Comparison of ENCODE assay signal across 13 cellular contexts in genomic region chr17:82232876-82233785, GRCh38. TPM values are rescaled to one million over a fixed set of nuclear protein-coding genes. Genes with fewer than 3 reads are reported as not detected.
DNase-seq lines count a peak whose midpoint lies in the region; ATAC-seq and TF ChIP-seq lines count a peak whose summit lies in the region.
"Had no signal": no experiment of that assay in that cellular context is flagged by ENCODE, and none has a peak within 500 bp of the region (broad histone marks: within the 10 kb centered on the region; RNA-seq: fewer than 3 reads in every experiment).

No MANE protein-coding gene starts in this region.

- 78 to 93% methylated on average over 2 to 3 of the region's 21 CpGs for WGBS in gastroesophageal sphincter (ENCODE audit: low coverage in 1 of 2), 2 donors

- intact Hi-C loops in gastrocnemius medialis (cut with DNase I; ENCODE audit: low total_unique reads) = no loop called here

- H3K27me3 Mint-ChIP-seq in CD8-positive, alpha-beta memory T cell = no peaks in the 10 kb centered on the region
- no peaks in the 10 kb centered on the region for H3K27me3 Mint-ChIP-seq in IgD-negative memory B cell

- H3K27ac ChIP-seq in CD8-positive, alpha-beta memory T cell (ENCODE audit: low read depth, low read length) = peak overlapping the region; percentile 73
- peak overlapping the region in 3 of 4 donors; percentile 88 to 92 (median 91) for H3K27ac ChIP-seq in gastroesophageal sphincter
- peak overlapping the region; percentile 90 to 98 (median 93) for H3K27ac ChIP-seq in gastrocnemius medialis

- POLR2A ChIA-PET in CD8-positive, alpha-beta memory T cell (lab: Charles Lee) = interaction anchor here (0.6 kb wide), 1 partner anchor 58 kb away, joined by 3 read pairs; no protein-coding TSS in a partner anchor

- peaks cover 33% of the 10 kb centered on the region for H3K4me1 ChIP-seq in CD8-positive, alpha-beta memory T cell (ENCODE audit: insufficient read depth, low read length)
- peaks cover 0 to 95% (median 39%) of the 10 kb centered on the region in 3 donors for H3K4me1 ChIP-seq in gastroesophageal sphincter
- H3K4me1 ChIP-seq in gastrocnemius medialis = peaks cover 64 to 80% of the 10 kb centered on the region in 2 donors

- TF ChIP-seq POLR2A in gastroesophageal sphincter (IDR thresholded peaks at IDR 0.05) = no peak
- TF ChIP-seq POLR2A in gastrocnemius medialis (IDR thresholded peaks at IDR 0.05) = peak; percentile 8 to 52

- no peak for DNase-seq in CD8-positive, alpha-beta memory T cell
- peak; percentile 83 to 92 for DNase-seq in gastrocnemius medialis
- DNase-seq in foreskin melanocyte = no peak
- DNase-seq in G401 (ENCODE audit: low spot score) = no peak
- DNase-seq: DMS153; effector memory CD4-positive, alpha-beta T cell; MG63; NCI-H2171 treated with DMSO at 0.1 percent for 48 hours; T1000 had no signal

- no peak for TF ChIP-seq EP300 in gastroesophageal sphincter (IDR thresholded peaks at IDR 0.05)

- no peaks in the 10 kb centered on the region for H3K36me3 ChIP-seq in CD8-positive, alpha-beta memory T cell (ENCODE audit: insufficient read depth, low read length)
- H3K36me3 ChIP-seq in gastroesophageal sphincter (peaks cover 0 to 19% of the 10 kb centered on the region in 2 donors), gastrocnemius medialis (peaks cover 0 to 15% of the 10 kb centered on the region in 2 donors)

- in situ Hi-C loops in gastrocnemius medialis (cut with MboI; ENCODE audit: low sequenced_read_pairs in 4 of 4) (no loop called here), G401 (cut with HindIII; ENCODE audit: low sequenced_read_pairs) (no loop called here)

- peaks cover 0 to 3% (median 0%) of the 10 kb centered on the region in 3 donors for H3K36me3 Mint-ChIP-seq in CD8-positive, alpha-beta memory T cell
- H3K36me3 Mint-ChIP-seq in IgD-negative memory B cell = peaks cover 2% of the 10 kb centered on the region

- peaks cover 5 to 39% (median 10%) of the 10 kb centered on the region in 3 donors for H3K4me1 Mint-ChIP-seq in CD8-positive, alpha-beta memory T cell
- H3K4me1 Mint-ChIP-seq in IgD-negative memory B cell = peaks cover 5 to 21% (median 9%) of the 10 kb centered on the region in 3 donors

- no peaks in the 10 kb centered on the region for H3K27me3 ChIP-seq in CD8-positive, alpha-beta memory T cell (ENCODE audit: insufficient read depth, low read length, poor library complexity, severe bottlenecking)
- no peaks in the 10 kb centered on the region for H3K27me3 ChIP-seq in gastroesophageal sphincter
- no peaks in the 10 kb centered on the region for H3K27me3 ChIP-seq in gastrocnemius medialis
- H3K27me3 ChIP-seq: MG63 had no signal

- CTCF ChIA-PET in CD8-positive, alpha-beta memory T cell (lab: Charles Lee) = interaction anchor here (1.0 to 1.7 kb wide), 2 partner anchors 68 to 88 kb away, joined by 3 to 4 read pairs; no protein-coding TSS in a partner anchor

- peak overlapping the region in 2 of 7 donors; percentile 51 to 64 for H3K4me3 Mint-ChIP-seq in CD8-positive, alpha-beta memory T cell
- peak overlapping the region; percentile 81 to 91 (median 86) for H3K4me3 Mint-ChIP-seq in IgD-negative memory B cell

- no peak for TF ChIP-seq CTCF in gastroesophageal sphincter (IDR thresholded peaks at IDR 0.05)
- TF ChIP-seq CTCF in gastrocnemius medialis (IDR thresholded peaks at IDR 0.05 in 4 of 5, conservative IDR thresholded peaks at IDR 0.05 in 1 of 5) = no peak

- H3K27ac Mint-ChIP-seq in CD8-positive, alpha-beta memory T cell = peak overlapping the region; percentile 8 to 82 (median 70)
- H3K27ac Mint-ChIP-seq in IgD-negative memory B cell = peak overlapping the region; percentile 16 to 88 (median 84)

- H3K4me3 ChIP-seq in CD8-positive, alpha-beta memory T cell (ENCODE audit: low read length) = no peak overlapping the region
- H3K4me3 ChIP-seq in gastroesophageal sphincter (no peak overlapping the region), gastrocnemius medialis (peak overlapping the region in 2 of 4 donors; percentile 40 to 70)
- H3K4me3 ChIP-seq: MG63 had no signal

- no peak for ATAC-seq in gastroesophageal sphincter
- ATAC-seq in gastrocnemius medialis = peak; percentile 6 to 40
- ATAC-seq in GM19324 (IDR thresholded peaks at IDR 0.05; ENCODE audit: low FRiP score, unreplicated experiment) = no peak
- ATAC-seq: left lung had no signal

- H3K9me3 Mint-ChIP-seq in CD8-positive, alpha-beta memory T cell = peaks cover 0 to 2% (median 0%) of the 10 kb centered on the region in 5 donors
- no peaks in the 10 kb centered on the region for H3K9me3 Mint-ChIP-seq in IgD-negative memory B cell

- no peaks in the 10 kb centered on the region for H3K9me3 ChIP-seq in CD8-positive, alpha-beta memory T cell (ENCODE audit: low read length)
- H3K9me3 ChIP-seq in gastroesophageal sphincter (no peaks in the 10 kb centered on the region), gastrocnemius medialis (no peaks in the 10 kb centered on the region)
- H3K9me3 ChIP-seq: left lung, MG63 had no signal

RNA-seq across cellular contexts. Expression of gene SLC16A3, which starts 4.3 kb away (rescaled TPM):
- 10 to 100 TPM; 27.5 to 31.8 TPM for total RNA-seq in CD8-positive, alpha-beta memory T cell
- 3.3 TPM for polyA plus RNA-seq in CD8-positive, alpha-beta memory T cell
- 3.7 TPM for polyA plus RNA-seq in IgD-negative memory B cell
- total RNA-seq in gastroesophageal sphincter (10 to 100 TPM; 11.2 to 38.5 (median 22.1) TPM), gastrocnemius medialis (100 to 1,000 TPM in 2 of 4 donors, 10 to 100 TPM in 2; 46.0 to 173 (median 126) TPM)
- total RNA-seq in G401 (2014; rRNA removed; shearing (Covaris generic)) = 280 and 292 TPM in 2 replicates

RNA-seq across cellular contexts. Expression of gene CCDC57, which starts 20.5 kb away (rescaled TPM):
- total RNA-seq in CD8-positive, alpha-beta memory T cell = 10 to 100 TPM; 69.8 to 77.6 TPM
- 39.2 TPM for polyA plus RNA-seq in CD8-positive, alpha-beta memory T cell
- 34.1 TPM for polyA plus RNA-seq in IgD-negative memory B cell
- total RNA-seq in gastroesophageal sphincter (10 to 100 TPM in 3 of 4 donors, 1 to 10 TPM in 1; 6.5 to 28.2 (median 16.2) TPM), gastrocnemius medialis (10 to 100 TPM in 1 of 4 donors, 1 to 10 TPM in 3; 3.7 to 11.3 (median 5.1) TPM)
- 16.6 and 22.1 TPM in 2 replicates for total RNA-seq in G401 (2014; rRNA removed; shearing (Covaris generic))

RNA-seq across cellular contexts. Expression of gene CSNK1D, which starts 40.4 kb away (rescaled TPM):
- 100 to 1,000 TPM; 129 to 141 TPM for total RNA-seq in CD8-positive, alpha-beta memory T cell
- polyA plus RNA-seq in CD8-positive, alpha-beta memory T cell = 74.6 TPM
- polyA plus RNA-seq in IgD-negative memory B cell = 78.3 TPM
- 10 to 100 TPM; 23.4 to 92.1 (median 72.4) TPM for total RNA-seq in gastroesophageal sphincter
- 10 to 100 TPM; 34.0 to 55.2 (median 47.3) TPM for total RNA-seq in gastrocnemius medialis
- total RNA-seq in G401 (2014; rRNA removed; shearing (Covaris generic)) = 83.1 and 87.7 TPM in 2 replicates

Comparison
In these comparisons a context has a peak if more than half of its experiments do, and no peak if none do; other contexts are left out.
1. DNase-seq: peak in gastrocnemius medialis (2 of 2); none in CD8-positive, alpha-beta memory T cell (0 of 5), foreskin melanocyte (single experiment) and G401 (single experiment).
2. ATAC-seq: peak in gastrocnemius medialis (2 of 2); none in gastroesophageal sphincter (single experiment) and GM19324 (single experiment).
3. POLR2A ChIP-seq: peak in gastrocnemius medialis (2 of 2); none in gastroesophageal sphincter (0 of 2).
4. Peak in every context shown above with its lines, with median percentiles within 50 percentile points of each other: H3K27ac ChIP-seq.